Comparison of ENCODE assay signal across 27 cellular contexts in the genomic region with DNA sequence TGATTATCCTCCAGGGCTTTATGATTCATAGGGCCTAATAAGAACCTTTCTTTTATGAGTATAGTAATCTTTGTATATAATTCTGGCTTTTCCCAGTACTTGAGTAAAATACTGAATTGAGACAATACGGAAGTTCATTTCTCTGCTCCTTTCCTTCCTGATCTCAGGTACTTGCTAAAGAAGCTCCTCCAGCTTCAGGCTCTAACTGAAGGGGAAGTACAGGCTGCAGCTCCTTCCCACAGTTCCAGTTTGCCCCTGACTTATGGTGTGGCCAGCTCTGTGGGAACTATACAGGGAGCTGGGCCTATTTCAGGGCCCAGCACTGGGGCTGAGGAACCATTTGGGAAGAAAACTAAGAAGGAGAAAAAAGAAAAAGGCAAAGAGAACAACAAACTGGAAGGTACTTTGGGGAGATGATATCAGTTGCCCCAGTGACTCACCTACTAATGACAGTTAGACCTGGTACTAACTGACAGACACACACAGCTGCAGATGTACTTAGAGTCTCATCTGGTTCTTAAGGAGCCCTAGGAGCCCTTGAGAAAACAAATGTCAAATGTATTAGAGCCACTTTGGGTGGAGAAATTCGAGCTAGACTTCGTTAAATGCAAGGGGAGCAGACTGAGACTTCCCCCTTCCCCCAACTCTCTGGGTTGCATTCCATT. TPM values are rescaled to one million over a fixed set of nuclear protein-coding genes. Genes with fewer than 3 reads are reported as not detected.
DNase-seq lines count a peak whose midpoint lies in the region; ATAC-seq, FAIRE-seq and TF ChIP-seq lines count a peak whose summit lies in the region.
"Had no signal": no experiment of that assay in that cellular context is flagged by ENCODE, and none has a peak within 500 bp of the region (broad histone marks: within the 10 kb centered on the region; RNA-seq: fewer than 3 reads in every experiment).

No MANE protein-coding gene starts in this region.

- H3K4me3 ChIP-seq in LNCaP clone FGC (ENCODE audit: low read depth, low read length) (peak overlapping the region; percentile 93), K562 (no peak overlapping the region), neutrophil (ENCODE audit: low read depth in 1 of 2, low read length in 1 of 2) (no peak overlapping the region)
- H3K4me3 ChIP-seq: A549, MG63, sigmoid colon had no signal

- peaks cover 0 to 1% of the 10 kb centered on the region in 2 donors for H3K9me3 Mint-ChIP-seq in activated T-cell treated with anti-CD3 and anti-CD28 coated beads, Interleukin-2, amount 50 U/mL, for 72 hours
- H3K9me3 Mint-ChIP-seq: naive thymus-derived CD8-positive, alpha-beta T cell had no signal

- intact Hi-C loops in K562 (cut with micrococcal nuclease) (no loop called here), left colon (cut with DNase I, micrococcal nuclease) (no loop called here)

- peaks cover 22% of the 10 kb centered on the region for H3K4me1 Mint-ChIP-seq in activated T-cell treated with anti-CD3 and anti-CD28 coated beads, Interleukin-2, amount 50 U/mL, for 72 hours (ENCODE audit: low read depth)

- H3K9ac ChIP-seq in K562 (ENCODE audit: insufficient read depth in 1 of 2, low read depth in 2 of 2, low read length in 2 of 2): no peak overlapping the region; a peak in 1 of 4 replicates

- peak overlapping the region in 1 of 2 donors; percentile 16 for H3K4me3 Mint-ChIP-seq in activated T-cell treated with anti-CD3 and anti-CD28 coated beads, Interleukin-2, amount 50 U/mL, for 72 hours

- H3K36me3 Mint-ChIP-seq in activated T-cell treated with anti-CD3 and anti-CD28 coated beads, Interleukin-2, amount 50 U/mL, for 72 hours (ENCODE audit: insufficient read depth in 2 of 2): peaks cover 10 to 16% of the 10 kb centered on the region in 2 donors

- H3K9me3 ChIP-seq in K562 (replicated peaks; ENCODE audit: control insufficient read depth, insufficient read depth, low read depth, low read length): no peaks in the 10 kb centered on the region
- no peaks in the 10 kb centered on the region for H3K9me3 ChIP-seq in neutrophil
- H3K9me3 ChIP-seq: A549, MG63, sigmoid colon had no signal

- CTCF ChIA-PET in K562 (lab: Yijun Ruan, JAX; ENCODE audit: low intra/inter-chr PET ratio): no interaction called here

- TF ChIP-seq CTCF in LNCaP clone FGC (IDR thresholded peaks at IDR 0.05; ENCODE audit: control insufficient read depth, extremely low read depth, insufficient read depth) (no peak), K562 (IDR thresholded peaks at IDR 0.05 in 2 of 3, conservative IDR thresholded peaks at IDR 0.05 in 1 of 3; ENCODE audit: insufficient read depth in 2 of 3, low read depth in 1 of 3, low read length in 3 of 3) (no peak), neutrophil (IDR thresholded peaks at IDR 0.05) (no peak)

- no peak for TF ChIP-seq RAD21 in K562 (CRISPR knock-in tag; conservative IDR thresholded peaks at IDR 0.05 in 1 of 2, IDR thresholded peaks at IDR 0.05 in 1 of 2)

- peaks cover 35% of the 10 kb centered on the region for H3K79me2 ChIP-seq in K562 (ENCODE audit: control insufficient read depth, insufficient read depth, low read length)

- BruUV-seq in K562 (replicated peaks; lab: Mats Ljungman, UMichigan): no TSS peak

- H3K36me3 ChIP-seq in K562 (ENCODE audit: control insufficient read depth, insufficient read depth, low read length) (peaks cover 57% of the 10 kb centered on the region), neutrophil (peaks cover 33% of the 10 kb centered on the region)

- peaks cover 8% of the 10 kb centered on the region for H3K27me3 Mint-ChIP-seq in activated T-cell treated with anti-CD3 and anti-CD28 coated beads, Interleukin-2, amount 50 U/mL, for 72 hours (ENCODE audit: low read depth)
- H3K27me3 Mint-ChIP-seq: naive thymus-derived CD8-positive, alpha-beta T cell had no signal

- TF ChIP-seq POLR2A in K562 (conservative IDR thresholded peaks at IDR 0.05): no peak

- FAIRE-seq in K562 (lab: Jason Lieb, UNC): no peak
- FAIRE-seq: A549, GM18507, H54, TTC549 had no signal

- no peak for DNase-seq in activated T-cell treated with anti-CD3 and anti-CD28 coated beads, Interleukin-2, amount 50 U/mL, for 72 hours
- no peak for DNase-seq in activated T-cell treated with anti-CD3 and anti-CD28 coated beads, Interleukin-2, amount 50 U/mL, for 48 hours
- no peak for DNase-seq in LNCaP clone FGC (ENCODE audit: low read depth)
- no peak for DNase-seq in K562 (ENCODE audit: extremely low read depth in 1 of 4, low spot score in 3 of 4)
- DNase-seq in left colon: no peak
- DNase-seq in NCI-H1417 (lab: John Stamatoyannopoulos, UW): no peak
- DNase-seq in dedifferentiated amniotic fluid mesenchymal stem cell (ENCODE audit: extremely low spot score): no peak
- DNase-seq: activated CD4-positive, alpha-beta T cell treated with anti-CD3 and anti-CD28 coated beads for 1 hour; amygdala; dorsolateral prefrontal cortex; left cardiac atrium; MG63; naive thymus-derived CD8-positive, alpha-beta T cell; NCI-H1694; SHP77; sigmoid colon; substantia nigra; SW 1271 had no signal

- in situ Hi-C loops in K562 (cut with MboI): no loop called here

- H3K27me3 ChIP-seq in K562 (ENCODE audit: control insufficient read depth in 2 of 2, insufficient read depth in 2 of 2, low read length in 2 of 2) (no peaks in the 10 kb centered on the region), neutrophil (peaks cover 6% of the 10 kb centered on the region)
- H3K27me3 ChIP-seq: dorsolateral prefrontal cortex, sigmoid colon had no signal

- no peak for ATAC-seq in activated T-cell treated with anti-CD3 and anti-CD28 coated beads, Interleukin-2, amount 50 U/mL, for 72 hours (replicated peaks in 1 of 2)
- ATAC-seq in K562 (no peak), left colon (no peak)
- ATAC-seq: A549; left cardiac atrium; naive thymus-derived CD8-positive, alpha-beta T cell had no signal

- H4K20me1 ChIP-seq in K562 (replicated peaks; ENCODE audit: control insufficient read depth, insufficient read depth, low read length): no peaks in the 10 kb centered on the region

- H3K27ac Mint-ChIP-seq in activated T-cell treated with anti-CD3 and anti-CD28 coated beads, Interleukin-2, amount 50 U/mL, for 72 hours: peak overlapping the region; percentile 77

- TF ChIP-seq EP300 in K562 (IDR thresholded peaks at IDR 0.05; ENCODE audit: low read length): 0 out of 2 replicates have a peak, but pooled peaks have one; percentile 12

- WGBS in K562 (ENCODE audit: insufficient coverage, low coverage, missing lambda C conversion rate): 70% methylated on average over 3 of the region's 3 CpGs

- H3K27ac ChIP-seq in K562 (ENCODE audit: extremely low read depth, low read depth, low read length): peak overlapping the region; percentile 38; the same call in 1 of the 3 replicates
- H3K27ac ChIP-seq in neutrophil: peak overlapping the region; percentile 61
- H3K27ac ChIP-seq: A549, sigmoid colon had no signal

- POLR2A ChIA-PET in K562 (lab: Yijun Ruan, JAX): interaction anchor here (1.9 kb wide), 1 partner anchor 14 kb away, joined by 11 read pairs; no protein-coding TSS in a partner anchor

- no peak overlapping the region for H2AFZ ChIP-seq in K562 (ENCODE audit: low read depth, low read length)

- H3K9me1 ChIP-seq in K562 (ENCODE audit: control insufficient read depth, insufficient read depth, low read length): peaks cover 4% of the 10 kb centered on the region

- H3K4me2 ChIP-seq in K562 (ENCODE audit: insufficient read depth, low read length): no peak overlapping the region
- H3K4me2 ChIP-seq: A549 had no signal

- H3K4me1 ChIP-seq in K562 (replicated peaks in 1 of 2; ENCODE audit: control insufficient read depth in 2 of 2, insufficient read depth in 2 of 2, low read length in 2 of 2) (peaks cover 0 to 13% of the 10 kb centered on the region in 2 experiments; a peak in 3 of 5 replicates), neutrophil (ENCODE audit: control insufficient read depth in 1 of 2, insufficient read depth in 1 of 2, low read depth in 1 of 2, low read length in 1 of 2) (peaks cover 41 to 43% of the 10 kb centered on the region in 2 experiments)

RNA-seq across cellular contexts. Expression of a gene that starts 3.0 kb away (rescaled TPM):
- 10 to 100 TPM; 45.5 to 50.8 TPM for total RNA-seq in activated T-cell treated with anti-CD3 and anti-CD28 coated beads, Interleukin-2, amount 50 U/mL, for 72 hours
- 31.3 and 57.2 TPM in 2 replicates for total RNA-seq in K562 (2011; cell fraction: chromatin; rRNA removed; ENCODE audit: low replicate concordance)
- total RNA-seq in K562 (2011; cell fraction: nucleolus; rRNA removed): 18.3 and 20.9 TPM in 2 replicates
- 25.7 and 42.1 TPM in 2 replicates for total RNA-seq in K562 (2011; cell fraction: nucleoplasm; rRNA removed)
- total RNA-seq in K562 (2014; rRNA removed) (16.3 and 23.4 TPM in 2 replicates), K562 (2014; rRNA removed; fragmentation: Illumina TruSeq; extraction: Trizol) (16.0 and 19.7 TPM in 2 replicates), K562 (2015; rRNA removed; fragmentation: Illumina TruSeq; extraction: Trizol) (20.2 and 20.5 TPM in 2 replicates), K562 (2021) (21.0 and 25.2 TPM in 2 replicates), left colon (10 to 100 TPM; 30.7 to 35.5 TPM)
- polyA plus RNA-seq in K562 (2011; rRNA removed) (24.0 and 30.0 TPM in 2 replicates), K562 (2014; fragmentation: Illumina TruSeq; extraction: Trizol) (20.4 and 20.5 TPM in 2 replicates), K562 (2014; fragmentation: Nextera tagmentation; extraction: Ambion mirVana) (10 to 100 TPM in 1 of 2 experiments, 1 to 10 TPM in 1; 8.7 to 11.5 TPM), K562 (2014; rRNA removed) (20.3 and 28.7 TPM in 2 replicates)
- 15.7 and 17.2 TPM in 2 replicates for polyA plus RNA-seq in K562 (2011; cell fraction: cytosol; rRNA removed)
- 69.7 and 83.9 TPM in 2 replicates for polyA plus RNA-seq in K562 (2011; cell fraction: nucleus; rRNA removed)
- polyA plus RNA-seq in K562 (2012): 15.5 and 29.2 TPM in 2 replicates
- polyA minus RNA-seq in K562 (2011; rRNA and poly(A)+ RNA removed): 10.1 and 12.8 TPM in 2 replicates
- 5.6 and 7.5 TPM in 2 replicates for polyA minus RNA-seq in K562 (2011; cell fraction: cytosol; rRNA and poly(A)+ RNA removed)
- 22.9 and 38.6 TPM in 2 replicates for polyA minus RNA-seq in K562 (2011; cell fraction: nucleus; rRNA and poly(A)+ RNA removed)

RNA-seq across cellular contexts. Expression of a gene that starts 14.4 kb away (rescaled TPM):
- not detected for total RNA-seq in activated T-cell treated with anti-CD3 and anti-CD28 coated beads, Interleukin-2, amount 50 U/mL, for 72 hours
- 0.74 and 0.83 TPM in 2 replicates for total RNA-seq in K562 (2011; cell fraction: chromatin; rRNA removed; ENCODE audit: low replicate concordance)
- 0.33 and 0.39 TPM in 2 replicates for total RNA-seq in K562 (2011; cell fraction: nucleolus; rRNA removed)
- 0.95 and 1.7 TPM in 2 replicates for total RNA-seq in K562 (2011; cell fraction: nucleoplasm; rRNA removed)
- total RNA-seq in K562 (2014; rRNA removed): 0.09 and 0.16 TPM in 2 replicates
- total RNA-seq in K562 (2014; rRNA removed; fragmentation: Illumina TruSeq; extraction: Trizol): 0.19 and 0.47 TPM in 2 replicates
- 0.40 and 0.49 TPM in 2 replicates for total RNA-seq in K562 (2015; rRNA removed; fragmentation: Illumina TruSeq; extraction: Trizol)
- 0.18 and 0.42 TPM in 2 replicates for total RNA-seq in K562 (2021)
- polyA plus RNA-seq in K562 (2011; rRNA removed): 0.39 and 0.53 TPM in 2 replicates
- 0.28 and 0.37 TPM in 2 replicates for polyA plus RNA-seq in K562 (2011; cell fraction: cytosol; rRNA removed)
- 1.0 and 1.1 TPM in 2 replicates for polyA plus RNA-seq in K562 (2011; cell fraction: nucleus; rRNA removed)
- 0.49 and 1.2 TPM in 2 replicates for polyA plus RNA-seq in K562 (2012)
- polyA plus RNA-seq in K562 (2014; fragmentation: Illumina TruSeq; extraction: Trizol): 0.47 and 0.68 TPM in 2 replicates
- under 1 TPM; 0.11 to 0.30 TPM for polyA plus RNA-seq in K562 (2014; fragmentation: Nextera tagmentation; extraction: Ambion mirVana)
- polyA plus RNA-seq in K562 (2014; rRNA removed): 0.22 and 0.69 TPM in 2 replicates
- 0.18 TPM in 2 replicates for polyA minus RNA-seq in K562 (2011; rRNA and poly(A)+ RNA removed)
- polyA minus RNA-seq in K562 (2011; cell fraction: cytosol; rRNA and poly(A)+ RNA removed): not detected in 2 replicates
- polyA minus RNA-seq in K562 (2011; cell fraction: nucleus; rRNA and poly(A)+ RNA removed): 0.27 and 0.56 TPM in 2 replicates
- total RNA-seq in left colon: not detected
- total RNA-seq: left cardiac atrium; mesenteric fat pad; naive thymus-derived CD8-positive, alpha-beta T cell; posterior vena cava; sigmoid colon; ureter had no signal
- polyA plus RNA-seq: A549; BJ; naive thymus-derived CD8-positive, alpha-beta T cell; sigmoid colon had no signal

RNA-seq across cellular contexts. Expression of a gene that starts 47.9 kb away (rescaled TPM):
- total RNA-seq in activated T-cell treated with anti-CD3 and anti-CD28 coated beads, Interleukin-2, amount 50 U/mL, for 72 hours: 10 to 100 TPM in 1 of 2 donors, 1 to 10 TPM in 1; 8.4 to 12.0 TPM
- total RNA-seq in K562 (2011; cell fraction: chromatin; rRNA removed; ENCODE audit: low replicate concordance): 7.3 and 8.2 TPM in 2 replicates
- 6.0 and 6.1 TPM in 2 replicates for total RNA-seq in K562 (2011; cell fraction: nucleolus; rRNA removed)
- total RNA-seq in K562 (2011; cell fraction: nucleoplasm; rRNA removed): 9.2 and 10.1 TPM in 2 replicates
- total RNA-seq in K562 (2014; rRNA removed): 1.7 and 2.4 TPM in 2 replicates
- total RNA-seq in K562 (2014; rRNA removed; fragmentation: Illumina TruSeq; extraction: Trizol): 3.7 and 3.8 TPM in 2 replicates
- total RNA-seq in K562 (2015; rRNA removed; fragmentation: Illumina TruSeq; extraction: Trizol): 2.6 and 3.4 TPM in 2 replicates
- 5.4 and 7.5 TPM in 2 replicates for total RNA-seq in K562 (2021)
- polyA plus RNA-seq in K562 (2011; rRNA removed): 7.9 and 9.6 TPM in 2 replicates
- 6.0 and 6.8 TPM in 2 replicates for polyA plus RNA-seq in K562 (2011; cell fraction: cytosol; rRNA removed)
- polyA plus RNA-seq in K562 (2011; cell fraction: nucleus; rRNA removed): 5.3 and 6.7 TPM in 2 replicates
- polyA plus RNA-seq in K562 (2012): 6.6 and 7.8 TPM in 2 replicates
- 5.6 and 6.4 TPM in 2 replicates for polyA plus RNA-seq in K562 (2014; fragmentation: Illumina TruSeq; extraction: Trizol)
- 1 to 10 TPM in 1 of 2 experiments, under 1 TPM in 1; 0.89 to 1.2 TPM for polyA plus RNA-seq in K562 (2014; fragmentation: Nextera tagmentation; extraction: Ambion mirVana)
- 4.1 and 6.7 TPM in 2 replicates for polyA plus RNA-seq in K562 (2014; rRNA removed)
- 8.1 and 8.2 TPM in 2 replicates for polyA minus RNA-seq in K562 (2011; rRNA and poly(A)+ RNA removed)
- polyA minus RNA-seq in K562 (2011; cell fraction: cytosol; rRNA and poly(A)+ RNA removed): 2.3 and 3.3 TPM in 2 replicates
- 1.2 and 2.6 TPM in 2 replicates for polyA minus RNA-seq in K562 (2011; cell fraction: nucleus; rRNA and poly(A)+ RNA removed)
- 100 to 1,000 TPM; 207 to 293 TPM for total RNA-seq in left colon

RNA-seq across cellular contexts. Expression of a gene that starts 48.1 kb away (rescaled TPM):
- total RNA-seq in activated T-cell treated with anti-CD3 and anti-CD28 coated beads, Interleukin-2, amount 50 U/mL, for 72 hours: 1 to 10 TPM; 2.5 to 2.6 TPM
- total RNA-seq in K562 (2011; cell fraction: chromatin; rRNA removed; ENCODE audit: low replicate concordance): 0.74 and 3.1 TPM in 2 replicates
- 2.0 and 4.2 TPM in 2 replicates for total RNA-seq in K562 (2011; cell fraction: nucleolus; rRNA removed)
- total RNA-seq in K562 (2011; cell fraction: nucleoplasm; rRNA removed): 0.59 and 1.7 TPM in 2 replicates
- total RNA-seq in K562 (2014; rRNA removed) (6.8 and 10.6 TPM in 2 replicates), K562 (2014; rRNA removed; fragmentation: Illumina TruSeq; extraction: Trizol) (16.7 and 19.6 TPM in 2 replicates), K562 (2015; rRNA removed; fragmentation: Illumina TruSeq; extraction: Trizol) (15.9 and 16.1 TPM in 2 replicates), K562 (2021) (5.7 and 6.0 TPM in 2 replicates), left colon (1 to 10 TPM; 7.4 to 8.7 TPM)
- polyA plus RNA-seq in K562 (2011; rRNA removed) (9.4 and 19.3 TPM in 2 replicates), K562 (2014; fragmentation: Illumina TruSeq; extraction: Trizol) (19.2 and 19.5 TPM in 2 replicates), K562 (2014; fragmentation: Nextera tagmentation; extraction: Ambion mirVana) (1 to 10 TPM; 9.0 to 9.9 TPM), K562 (2014; rRNA removed) (12.6 and 14.0 TPM in 2 replicates)
- polyA plus RNA-seq in K562 (2011; cell fraction: cytosol; rRNA removed): 1.9 and 2.5 TPM in 2 replicates
- 1.7 and 3.6 TPM in 2 replicates for polyA plus RNA-seq in K562 (2011; cell fraction: nucleus; rRNA removed)
- polyA plus RNA-seq in K562 (2012): 13.7 and 14.0 TPM in 2 replicates
- polyA minus RNA-seq in K562 (2011; rRNA and poly(A)+ RNA removed): 3.3 and 6.7 TPM in 2 replicates
- polyA minus RNA-seq in K562 (2011; cell fraction: cytosol; rRNA and poly(A)+ RNA removed): 1.5 and 2.9 TPM in 2 replicates
- 3.2 and 5.4 TPM in 2 replicates for polyA minus RNA-seq in K562 (2011; cell fraction: nucleus; rRNA and poly(A)+ RNA removed)

RNA-seq across cellular contexts. Expression of a gene that starts 55.8 kb away (rescaled TPM):
- total RNA-seq in activated T-cell treated with anti-CD3 and anti-CD28 coated beads, Interleukin-2, amount 50 U/mL, for 72 hours: not detected
- 3.7 and 7.0 TPM in 2 replicates for total RNA-seq in K562 (2011; cell fraction: chromatin; rRNA removed; ENCODE audit: low replicate concordance)
- 0.83 and 1.6 TPM in 2 replicates for total RNA-seq in K562 (2011; cell fraction: nucleolus; rRNA removed)
- total RNA-seq in K562 (2011; cell fraction: nucleoplasm; rRNA removed): 3.6 and 11.8 TPM in 2 replicates
- total RNA-seq in K562 (2014; rRNA removed) (0.27 and 0.33 TPM in 2 replicates), K562 (2014; rRNA removed; fragmentation: Illumina TruSeq; extraction: Trizol) (1.5 and 2.0 TPM in 2 replicates), K562 (2015; rRNA removed; fragmentation: Illumina TruSeq; extraction: Trizol) (2.3 and 2.7 TPM in 2 replicates), K562 (2021) (1.4 and 1.7 TPM in 2 replicates), left colon (not detected)
- polyA plus RNA-seq in K562 (2011; rRNA removed) (1.5 and 2.6 TPM in 2 replicates), K562 (2014; fragmentation: Illumina TruSeq; extraction: Trizol) (1.4 and 1.9 TPM in 2 replicates), K562 (2014; fragmentation: Nextera tagmentation; extraction: Ambion mirVana) (under 1 TPM; 0.48 to 0.63 TPM), K562 (2014; rRNA removed) (0.46 and 1.0 TPM in 2 replicates)
- 1.6 and 1.8 TPM in 2 replicates for polyA plus RNA-seq in K562 (2011; cell fraction: cytosol; rRNA removed)
- 4.4 and 7.0 TPM in 2 replicates for polyA plus RNA-seq in K562 (2011; cell fraction: nucleus; rRNA removed)
- polyA plus RNA-seq in K562 (2012): 1.0 and 2.1 TPM in 2 replicates
- polyA minus RNA-seq in K562 (2011; rRNA and poly(A)+ RNA removed): 3.6 and 5.2 TPM in 2 replicates
- 0.76 TPM in 1 of 2 replicates, not detected in the other for polyA minus RNA-seq in K562 (2011; cell fraction: cytosol; rRNA and poly(A)+ RNA removed)
- polyA minus RNA-seq in K562 (2011; cell fraction: nucleus; rRNA and poly(A)+ RNA removed): 3.8 and 4.3 TPM in 2 replicates
- total RNA-seq: left cardiac atrium; mesenteric fat pad; naive thymus-derived CD8-positive, alpha-beta T cell; sigmoid colon; ureter had no signal
- polyA plus RNA-seq: A549; BJ; naive thymus-derived CD8-positive, alpha-beta T cell; sigmoid colon had no signal

Comparison
In these comparisons a context has a peak if more than half of its experiments do, and no peak if none do; other contexts are left out.
1. RNA of a gene that starts 47.9 kb away (total RNA-seq): 207 to 293 TPM in left colon; 8.4 to 12.0 TPM in activated T-cell treated with anti-CD3 and anti-CD28 coated beads, Interleukin-2, amount 50 U/mL, for 72 hours and 1.7 to 10.1 TPM in K562; every median in the first group is over 10 times any median in the second.